In genomic region chr2:85286913-85287312, GRCh38 we compare ENCODE assay signal across 22 cellular contexts. TPM values are rescaled to one million over a fixed set of nuclear protein-coding genes. Genes with fewer than 3 reads are reported as not detected.
A peak's percentile ranks its signal among the peaks of the same experiment; 100 is the strongest.
DNase-seq lines count a peak whose midpoint lies in the region; ATAC-seq and TF ChIP-seq lines count a peak whose summit lies in the region.
"Had no signal": no experiment of that assay in that cellular context is flagged by ENCODE, and none has a peak within 500 bp of the region (broad histone marks: within the 10 kb centered on the region; RNA-seq: fewer than 3 reads in every experiment).

No MANE protein-coding gene starts in this region.

- no peaks in the 10 kb centered on the region for H3K36me3 ChIP-seq in Loucy (ENCODE audit: insufficient read depth, low read length)
- H3K36me3 ChIP-seq in neuronal stem cell (replicated peaks in 1 of 2; ENCODE audit: control insufficient read depth in 2 of 2, insufficient read depth in 2 of 2, low read length in 2 of 2): peaks cover 2 to 27% of the 10 kb centered on the region in 2 donors
- H3K36me3 ChIP-seq in BE2C: no peaks in the 10 kb centered on the region
- no peaks in the 10 kb centered on the region for H3K36me3 ChIP-seq in stomach
- H3K36me3 ChIP-seq: prostate gland had no signal

- no peak overlapping the region for H3K14ac ChIP-seq in neuronal stem cell (ENCODE audit: low read length)

- H2AFZ ChIP-seq in Loucy (ENCODE audit: low read length) (peak overlapping the region; percentile 68), neuronal stem cell (ENCODE audit: low read length) (no peak overlapping the region)

- TF ChIP-seq CTCF in Loucy (conservative IDR thresholded peaks at IDR 0.05; ENCODE audit: low read length) (no peak), BE2C (IDR thresholded peaks at IDR 0.05; ENCODE audit: low read depth, low read length) (no peak), stomach (IDR thresholded peaks at IDR 0.05) (no peak)

- no peaks in the 10 kb centered on the region for H3K9me2 ChIP-seq in Loucy (replicated peaks; ENCODE audit: low read depth, low read length)

- DNase-seq in activated naive CD4-positive, alpha-beta T cell treated with anti-CD3 and anti-CD28 coated beads, Interleukin-2, amount 10 ng/mL, durations not matched to agents 7 days and 5 days: no peak
- DNase-seq in activated naive CD4-positive, alpha-beta T cell treated with Interleukin-2 at 50 U/mL for 16 hours: no peak
- DNase-seq in neuronal stem cell (ENCODE audit: low spot score): no peak
- DNase-seq in BE2C: no peak
- DNase-seq in NCI-H82 (lab: John Stamatoyannopoulos, UW): no peak
- no peak for DNase-seq in stomach
- DNase-seq: activated CD8-positive, alpha-beta memory T cell treated with anti-CD3 and anti-CD28 coated beads for 24 hours; activated effector memory CD4-positive, alpha-beta T cell treated with Interleukin-2 at 50 U/mL for 16 hours; DMS79 treated with DMSO at 0.1 percent for 48 hours; endodermal cell; glutamatergic neuron; NCI-H146; NCI-H524 treated with DMSO at 0.1 percent for 48 hours; thyroid gland had no signal

- no peak overlapping the region for H2BK15ac ChIP-seq in neuronal stem cell (ENCODE audit: low read length)

- H3K18ac ChIP-seq in neuronal stem cell (ENCODE audit: low read length): no peak overlapping the region

- WGBS in neuronal stem cell (ENCODE audit: extremely low coverage in 2 of 2, insufficient read length in 2 of 2, insufficient replicate concordance in 1 of 2), 2 donors: no CpG with 5 or more reads among the region's 8 CpGs
- WGBS in stomach, 5 donors: 48 to 61% (median 57%) methylated on average over 8 of the region's 8 CpGs

- H3K4me1 Mint-ChIP-seq in activated naive CD4-positive, alpha-beta T cell treated with anti-CD3 and anti-CD28 coated beads, Interleukin-2, amount 10 ng/mL, durations not matched to agents 7 days and 5 days: peaks cover 32% of the 10 kb centered on the region
- peaks cover 19% of the 10 kb centered on the region for H3K4me1 Mint-ChIP-seq in activated T-helper 17 cell treated with anti-CD3 and anti-CD28 coated beads, Interleukin-2, amount 50 U/mL, for 72 hours

- H2BK120ac ChIP-seq in neuronal stem cell (ENCODE audit: low read depth, low read length): no peak overlapping the region

- no peak overlapping the region for H2BK5ac ChIP-seq in neuronal stem cell (ENCODE audit: low read length)

- no peak overlapping the region for H4K91ac ChIP-seq in neuronal stem cell (ENCODE audit: low read depth, low read length, poor library complexity)

- no peak for TF ChIP-seq POLR2A in stomach (IDR thresholded peaks at IDR 0.05)

- no peaks in the 10 kb centered on the region for H3F3A ChIP-seq in Loucy (ENCODE audit: low read depth)

- no peak overlapping the region for H3K4ac ChIP-seq in neuronal stem cell (ENCODE audit: low read length)

- H3K4me1 ChIP-seq in Loucy (ENCODE audit: insufficient read depth, low read length, poor library complexity, severe bottlenecking) (peaks cover 8% of the 10 kb centered on the region), neuronal stem cell (ENCODE audit: control insufficient read depth in 2 of 2, insufficient read depth in 1 of 2, low read depth in 1 of 2, low read length in 2 of 2) (peaks cover 2 to 7% of the 10 kb centered on the region in 2 donors), BE2C (no peaks in the 10 kb centered on the region), stomach (peaks cover 0 to 23% (median 6%) of the 10 kb centered on the region in 4 donors)
- H3K4me1 ChIP-seq: prostate gland had no signal

- H2AK5ac ChIP-seq in neuronal stem cell (ENCODE audit: low read depth, low read length): no peak overlapping the region

- H3K27ac Mint-ChIP-seq in activated naive CD4-positive, alpha-beta T cell treated with anti-CD3 and anti-CD28 coated beads, Interleukin-2, amount 10 ng/mL, durations not matched to agents 7 days and 5 days: peak overlapping the region; percentile 69
- peak overlapping the region; percentile 23 for H3K27ac Mint-ChIP-seq in activated T-helper 17 cell treated with anti-CD3 and anti-CD28 coated beads, Interleukin-2, amount 50 U/mL, for 72 hours
- H3K27ac Mint-ChIP-seq: endodermal cell; mesothelial cell of epicardium; nephron; stimulated activated effector memory CD8-positive, alpha-beta T cell treated with anti-CD3 and anti-CD28 coated beads, Interleukin-12 subunit alpha, Interleukin-12 subunit beta, amount 100 ng/mL, for 72 hours had no signal

- H3K4me3 Mint-ChIP-seq in activated naive CD4-positive, alpha-beta T cell treated with anti-CD3 and anti-CD28 coated beads, Interleukin-2, amount 10 ng/mL, durations not matched to agents 7 days and 5 days: no peak overlapping the region
- peak overlapping the region; percentile 29 for H3K4me3 Mint-ChIP-seq in activated T-helper 17 cell treated with anti-CD3 and anti-CD28 coated beads, Interleukin-2, amount 50 U/mL, for 72 hours
- H3K4me3 Mint-ChIP-seq: endodermal cell; mesothelial cell of epicardium; nephron; stimulated activated effector memory CD8-positive, alpha-beta T cell treated with anti-CD3 and anti-CD28 coated beads, Interleukin-12 subunit alpha, Interleukin-12 subunit beta, amount 100 ng/mL, for 72 hours had no signal

- intact Hi-C loops in stomach (cut with DNase I; ENCODE audit: low total_unique reads): no loop called here

- H3K9me3 ChIP-seq in Loucy (ENCODE audit: insufficient read depth, low read depth, low read length) (no peaks in the 10 kb centered on the region), neuronal stem cell (replicated peaks in 1 of 2; ENCODE audit: control insufficient read depth in 2 of 2, insufficient read depth in 1 of 2, low read depth in 1 of 2, low read length in 2 of 2) (no peaks in the 10 kb centered on the region), BE2C (no peaks in the 10 kb centered on the region), stomach (no peaks in the 10 kb centered on the region)
- H3K9me3 ChIP-seq: ascending aorta, prostate gland, thyroid gland had no signal

- TF ChIP-seq EP300 in stomach (IDR thresholded peaks at IDR 0.05): no peak

- H4K8ac ChIP-seq in neuronal stem cell (ENCODE audit: low read depth, low read length): no peak overlapping the region

- H3K27ac ChIP-seq in neuronal stem cell (replicated peaks; ENCODE audit: low read length) (peak overlapping the region; percentile 40), stomach (no peak overlapping the region)
- H3K27ac ChIP-seq: ascending aorta, prostate gland, thyroid gland had no signal

- H3K9me3 Mint-ChIP-seq in activated naive CD4-positive, alpha-beta T cell treated with anti-CD3 and anti-CD28 coated beads, Interleukin-2, amount 10 ng/mL, durations not matched to agents 7 days and 5 days: no peaks in the 10 kb centered on the region
- H3K9me3 Mint-ChIP-seq in activated T-helper 17 cell treated with anti-CD3 and anti-CD28 coated beads, Interleukin-2, amount 50 U/mL, for 72 hours: no peaks in the 10 kb centered on the region
- H3K9me3 Mint-ChIP-seq: endodermal cell; mesothelial cell of epicardium; nephron; stimulated activated effector memory CD8-positive, alpha-beta T cell treated with anti-CD3 and anti-CD28 coated beads, Interleukin-12 subunit alpha, Interleukin-12 subunit beta, amount 100 ng/mL, for 72 hours had no signal

- H3K36me3 Mint-ChIP-seq in activated naive CD4-positive, alpha-beta T cell treated with anti-CD3 and anti-CD28 coated beads, Interleukin-2, amount 10 ng/mL, durations not matched to agents 7 days and 5 days: no peaks in the 10 kb centered on the region
- peaks cover 6% of the 10 kb centered on the region for H3K36me3 Mint-ChIP-seq in activated T-helper 17 cell treated with anti-CD3 and anti-CD28 coated beads, Interleukin-2, amount 50 U/mL, for 72 hours (ENCODE audit: low read depth)
- H3K36me3 Mint-ChIP-seq: stimulated activated effector memory CD8-positive, alpha-beta T cell treated with anti-CD3 and anti-CD28 coated beads, Interleukin-12 subunit alpha, Interleukin-12 subunit beta, amount 100 ng/mL, for 72 hours had no signal

- ATAC-seq in activated T-helper 17 cell treated with anti-CD3 and anti-CD28 coated beads, Interleukin-2, amount 50 U/mL, for 72 hours (replicated peaks): no peak
- ATAC-seq: left lobe of liver; stimulated activated effector memory CD8-positive, alpha-beta T cell treated with anti-CD3 and anti-CD28 coated beads, Interleukin-12 subunit alpha, Interleukin-12 subunit beta, amount 100 ng/mL, for 72 hours had no signal

- CTCF ChIA-PET in activated naive CD4-positive, alpha-beta T cell treated with anti-CD3 and anti-CD28 coated beads, Interleukin-2, amount 10 ng/mL, durations not matched to agents 7 days and 5 days (lab: Charles Lee): interaction anchor here (1.1 to 6.8 kb wide), 6 partner anchors 11 to 361 kb away, joined by 3 to 42 read pairs (median 18); no protein-coding TSS in a partner anchor

- H3K79me2 ChIP-seq in Loucy (ENCODE audit: insufficient read depth, low read length): no peaks in the 10 kb centered on the region

- no peak overlapping the region for H3K23ac ChIP-seq in neuronal stem cell (ENCODE audit: low read depth, low read length, poor library complexity)

- no peak overlapping the region for H2BK12ac ChIP-seq in neuronal stem cell (ENCODE audit: low read length)

- no peaks in the 10 kb centered on the region for H3K79me1 ChIP-seq in neuronal stem cell (ENCODE audit: low read depth, low read length)

- H3K27me3 ChIP-seq in Loucy (ENCODE audit: insufficient read depth, low read length, poor library complexity, severe bottlenecking): no peaks in the 10 kb centered on the region
- no peaks in the 10 kb centered on the region for H3K27me3 ChIP-seq in neuronal stem cell (ENCODE audit: control insufficient read depth in 3 of 3, insufficient read depth in 3 of 3, low read depth in 1 of 3, low read length in 3 of 3)
- H3K27me3 ChIP-seq in BE2C: no peaks in the 10 kb centered on the region
- H3K27me3 ChIP-seq in stomach: no peaks in the 10 kb centered on the region
- H3K27me3 ChIP-seq: ascending aorta, thyroid gland had no signal

- H4K20me1 ChIP-seq in Loucy (ENCODE audit: insufficient read depth, low read length, poor library complexity, severe bottlenecking): no peaks in the 10 kb centered on the region

- H3K27me3 Mint-ChIP-seq in activated naive CD4-positive, alpha-beta T cell treated with anti-CD3 and anti-CD28 coated beads, Interleukin-2, amount 10 ng/mL, durations not matched to agents 7 days and 5 days: peaks cover 4% of the 10 kb centered on the region
- no peaks in the 10 kb centered on the region for H3K27me3 Mint-ChIP-seq in activated T-helper 17 cell treated with anti-CD3 and anti-CD28 coated beads, Interleukin-2, amount 50 U/mL, for 72 hours

- H3K9ac ChIP-seq in Loucy (ENCODE audit: low read depth, low read length, poor library complexity, severe bottlenecking): no peak overlapping the region
- H3K9ac ChIP-seq in neuronal stem cell (ENCODE audit: low read depth, low read length, poor library complexity): no peak overlapping the region

- H3K4me3 ChIP-seq in Loucy (ENCODE audit: low read length, poor library complexity, severe bottlenecking) (no peak overlapping the region), neuronal stem cell (ENCODE audit: low read length in 2 of 2) (no peak overlapping the region), BE2C (ENCODE audit: low read depth, low read length) (no peak overlapping the region), stomach (no peak overlapping the region)
- H3K4me3 ChIP-seq: ascending aorta, prostate gland, thyroid gland had no signal

- H3K4me2 ChIP-seq in Loucy (ENCODE audit: low read depth, low read length, poor library complexity, severe bottlenecking) (no peak overlapping the region), neuronal stem cell (ENCODE audit: insufficient read depth, low read length, poor library complexity, severe bottlenecking) (no peak overlapping the region)

RNA-seq across cellular contexts. Expression of gene TGOLN2, which starts 40.9 kb away (rescaled TPM):
- 100 to 1,000 TPM; 109 to 139 TPM for total RNA-seq in activated T-helper 17 cell treated with anti-CD3 and anti-CD28 coated beads, Interleukin-2, amount 50 U/mL, for 72 hours
- polyA plus RNA-seq in neuronal stem cell (2013, experiment 1 of 2): 24.7 TPM
- 25.4 TPM for polyA plus RNA-seq in neuronal stem cell (2013, experiment 2 of 2)
- 29.5 TPM for polyA plus RNA-seq in BE2C (2012; ENCODE audit: insufficient read depth, insufficient read length, low read depth)
- total RNA-seq in stomach: 100 to 1,000 TPM; 104 to 232 (median 181) TPM
- polyA plus RNA-seq in stomach: 10 to 100 TPM; 10.8 to 21.7 (median 13.0) TPM
